ENCODE assay signal across 11 cellular contexts in genomic region chr7:16933296-16934248, GRCh38. TPM values are rescaled to one million over a fixed set of nuclear protein-coding genes. Genes with fewer than 3 reads are reported as not detected.
DNase-seq lines count a peak whose midpoint lies in the region; ATAC-seq and TF ChIP-seq lines count a peak whose summit lies in the region.
"Had no signal": no experiment of that assay in that cellular context is flagged by ENCODE, and none has a peak within 500 bp of the region (broad histone marks: within the 10 kb centered on the region; RNA-seq: fewer than 3 reads in every experiment).

No MANE protein-coding gene starts in this region.

- no peaks in the 10 kb centered on the region for H3K79me2 ChIP-seq in OCI-LY7 (ENCODE audit: insufficient read depth, low read depth, low read length)

- no peaks in the 10 kb centered on the region for H3K36me3 Mint-ChIP-seq in activated B cell treated with CpG ODN at 0.5 μM for 24 hours (ENCODE audit: low read depth)

- H3K4me3 ChIP-seq in OCI-LY7 (ENCODE audit: low read depth, low read length, poor library complexity, severe bottlenecking), result no peak overlapping the region

- H3K9me2 ChIP-seq in OCI-LY7 (ENCODE audit: insufficient read depth, low read length), result no peaks in the 10 kb centered on the region

- no peaks in the 10 kb centered on the region for H4K20me1 ChIP-seq in OCI-LY7 (ENCODE audit: insufficient read depth, low read length)

- H3K9me3 Mint-ChIP-seq in activated B cell treated with CpG ODN at 0.5 μM for 24 hours, result no peaks in the 10 kb centered on the region

- CTCF ChIA-PET in activated B cell treated with CpG ODN at 0.5 μM for 24 hours (lab: Charles Lee) (no interaction called here), OCI-LY7 (lab: Charles Lee; ENCODE audit: unreplicated experiment) (no interaction called here)

- H3K4me3 Mint-ChIP-seq in activated B cell treated with CpG ODN at 0.5 μM for 24 hours, result peak overlapping the region; percentile 32

- no peaks in the 10 kb centered on the region for H3K4me1 ChIP-seq in OCI-LY7 (ENCODE audit: insufficient read depth, low read length, poor library complexity, severe bottlenecking)

- DNase-seq in DMS53 treated with DMSO at 0.1 percent for 48 hours (lab: John Stamatoyannopoulos, UW; ENCODE audit: unreplicated experiment) (peak; percentile 40), Kasumi-1 (lab: John Stamatoyannopoulos, UW) (peak; percentile 87 to 88), activated B cell treated with CpG ODN at 0.5 μM for 24 hours (no peak), midbrain (lab: John Stamatoyannopoulos, UW) (peak; percentile 21), left colon (no peak), NK-92 (lab: John Stamatoyannopoulos, UW; ENCODE audit: unreplicated experiment) (no peak), OCI-LY7 (ENCODE audit: low spot score) (no peak)
- DNase-seq: activated CD4-positive, CD25-positive, alpha-beta regulatory T cell treated with anti-CD3 and anti-CD28 coated beads, Interleukin-2, amount 50 U/mL, for 72 hours; stimulated activated CD4-positive, alpha-beta T cell treated with anti-CD3 and anti-CD28 coated beads, Interleukin-12 subunit alpha, Interleukin-12 subunit beta, amount 100 ng/mL, for 4 hours had no signal

- POLR2A ChIA-PET in activated B cell treated with CpG ODN at 0.5 μM for 24 hours (lab: Charles Lee) (no interaction called here), OCI-LY7 (lab: Charles Lee) (no interaction called here)

- no TSS peak for BruUV-seq in OCI-LY7 (replicated peaks; lab: Mats Ljungman, UMichigan)

- H3K27ac Mint-ChIP-seq in activated B cell treated with CpG ODN at 0.5 μM for 24 hours, result peak overlapping the region; percentile 50

- peak; percentile 22 for ATAC-seq in activated B cell treated with CpG ODN at 0.5 μM for 24 hours (ENCODE audit: low read depth)
- no peak for ATAC-seq in left colon
- ATAC-seq in activated CD4-positive, CD25-positive, alpha-beta regulatory T cell treated with anti-CD3 and anti-CD28 coated beads, Interleukin-2, amount 50 U/mL, for 24 hours, result no peak

- H3K27me3 Mint-ChIP-seq in activated B cell treated with CpG ODN at 0.5 μM for 24 hours, result peaks cover 7% of the 10 kb centered on the region

- no peak overlapping the region for H3K27ac ChIP-seq in OCI-LY7 (ENCODE audit: low read depth, low read length, poor library complexity, severe bottlenecking)

- no peaks in the 10 kb centered on the region for H3K9me3 ChIP-seq in OCI-LY7 (ENCODE audit: low read length)

- no peak overlapping the region for H2AFZ ChIP-seq in OCI-LY7 (ENCODE audit: low read length)

- TF ChIP-seq CTCF in activated B cell treated with CpG ODN at 0.5 μM for 24 hours (IDR thresholded peaks at IDR 0.05) (no peak), OCI-LY7 (conservative IDR thresholded peaks at IDR 0.05; ENCODE audit: low read length) (no peak)

- peaks cover 54% of the 10 kb centered on the region for H3K4me1 Mint-ChIP-seq in activated B cell treated with CpG ODN at 0.5 μM for 24 hours

- H3K4me2 ChIP-seq in OCI-LY7 (ENCODE audit: low read length), result no peak overlapping the region; the same call in 1 of the 2 replicates

- intact Hi-C loops in activated B cell treated with CpG ODN at 0.5 μM for 24 hours (cut with micrococcal nuclease) (no loop called here), left colon (cut with DNase I, micrococcal nuclease) (no loop called here), OCI-LY7 (cut with micrococcal nuclease; ENCODE audit: unreplicated experiment) (no loop called here)

- no peaks in the 10 kb centered on the region for H3K36me3 ChIP-seq in OCI-LY7 (ENCODE audit: insufficient read depth, low read length)

RNA-seq across cellular contexts. Expression of gene AGR3, which starts 51.8 kb away (rescaled TPM):
- total RNA-seq in activated B cell treated with CpG ODN at 0.5 μM for 24 hours (not detected in 2 replicates), left colon (100 to 1,000 TPM; 123 to 188 TPM), OCI-LY7 (2022) (not detected in 2 replicates)
- total RNA-seq in OCI-LY7 (2014; rRNA removed; shearing (Covaris generic)), result not detected in 2 replicates
- total RNA-seq: lung microvascular endothelial cell had no signal

Comparison
In these comparisons a context has a peak if more than half of its experiments do, and no peak if none do; other contexts are left out.
1. DNase-seq: peak in DMS53 treated with DMSO at 0.1 percent for 48 hours (single experiment), Kasumi-1 (2 of 2) and midbrain (single experiment); none in activated B cell treated with CpG ODN at 0.5 μM for 24 hours (single experiment), left colon (0 of 2), NK-92 (single experiment) and OCI-LY7 (single experiment).
2. RNA of gene AGR3, which starts 51.8 kb away (total RNA-seq): 123 to 188 TPM in left colon; not detected in activated B cell treated with CpG ODN at 0.5 μM for 24 hours and not detected in OCI-LY7; every median in the first group is over 100 times any median in the second.